ENCODE assay signal across 1 cellular context in genomic region chr14:61539631-61540030, GRCh38.
TF ChIP-seq lines count a peak whose summit lies in the region.

No MANE protein-coding gene starts in this region.

TF ChIP-seq in IMR-90, 13 proteins besides CTCF, POLR2A, EP300 and RAD21:
- no peak for TF ChIP-seq RCOR1 (IDR thresholded peaks at IDR 0.05; ENCODE audit: insufficient replicate concordance, low read length)
- TF ChIP-seq, protein P1, sequence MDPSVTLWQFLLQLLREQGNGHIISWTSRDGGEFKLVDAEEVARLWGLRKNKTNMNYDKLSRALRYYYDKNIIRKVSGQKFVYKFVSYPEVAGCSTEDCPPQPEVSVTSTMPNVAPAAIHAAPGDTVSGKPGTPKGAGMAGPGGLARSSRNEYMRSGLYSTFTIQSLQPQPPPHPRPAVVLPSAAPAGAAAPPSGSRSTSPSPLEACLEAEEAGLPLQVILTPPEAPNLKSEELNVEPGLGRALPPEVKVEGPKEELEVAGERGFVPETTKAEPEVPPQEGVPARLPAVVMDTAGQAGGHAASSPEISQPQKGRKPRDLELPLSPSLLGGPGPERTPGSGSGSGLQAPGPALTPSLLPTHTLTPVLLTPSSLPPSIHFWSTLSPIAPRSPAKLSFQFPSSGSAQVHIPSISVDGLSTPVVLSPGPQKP (IDR thresholded peaks at IDR 0.05; ENCODE audit: borderline replicate concordance, low read depth, low read length), result no peak
- TF ChIP-seq MXI1 (IDR thresholded peaks at IDR 0.05; ENCODE audit: borderline replicate concordance, low read depth, low read length), result no peak
- no peak for TF ChIP-seq CEBPB (IDR thresholded peaks at IDR 0.05; ENCODE audit: low read depth, low read length)
- no peak for TF ChIP-seq CHD1 (IDR thresholded peaks at IDR 0.05; ENCODE audit: low read depth, low read length)
- no peak for TF ChIP-seq NFE2L2 (IDR thresholded peaks at IDR 0.05; ENCODE audit: low read depth, low read length)
- no peak for TF ChIP-seq BHLHE40 (IDR thresholded peaks at IDR 0.05; ENCODE audit: low read depth, low read length)
- no peak for TF ChIP-seq SMC3 (IDR thresholded peaks at IDR 0.05; ENCODE audit: low read depth, low read length)
- no peak for TF ChIP-seq FOS (IDR thresholded peaks at IDR 0.05; ENCODE audit: low read depth, low read length)
- TF ChIP-seq RFX5 (IDR thresholded peaks at IDR 0.05; ENCODE audit: low read depth, low read length), result no peak
- no peak for TF ChIP-seq USF2 (IDR thresholded peaks at IDR 0.05; ENCODE audit: low read depth, low read length)
- TF ChIP-seq MAFK (IDR thresholded peaks at IDR 0.05; ENCODE audit: low read depth, low read length), result no peak
- no peak for TF ChIP-seq MAZ (IDR thresholded peaks at IDR 0.05; ENCODE audit: borderline replicate concordance, low read depth, low read length)
